ENCODE assay signal across 10 cellular contexts in the genomic region with DNA sequence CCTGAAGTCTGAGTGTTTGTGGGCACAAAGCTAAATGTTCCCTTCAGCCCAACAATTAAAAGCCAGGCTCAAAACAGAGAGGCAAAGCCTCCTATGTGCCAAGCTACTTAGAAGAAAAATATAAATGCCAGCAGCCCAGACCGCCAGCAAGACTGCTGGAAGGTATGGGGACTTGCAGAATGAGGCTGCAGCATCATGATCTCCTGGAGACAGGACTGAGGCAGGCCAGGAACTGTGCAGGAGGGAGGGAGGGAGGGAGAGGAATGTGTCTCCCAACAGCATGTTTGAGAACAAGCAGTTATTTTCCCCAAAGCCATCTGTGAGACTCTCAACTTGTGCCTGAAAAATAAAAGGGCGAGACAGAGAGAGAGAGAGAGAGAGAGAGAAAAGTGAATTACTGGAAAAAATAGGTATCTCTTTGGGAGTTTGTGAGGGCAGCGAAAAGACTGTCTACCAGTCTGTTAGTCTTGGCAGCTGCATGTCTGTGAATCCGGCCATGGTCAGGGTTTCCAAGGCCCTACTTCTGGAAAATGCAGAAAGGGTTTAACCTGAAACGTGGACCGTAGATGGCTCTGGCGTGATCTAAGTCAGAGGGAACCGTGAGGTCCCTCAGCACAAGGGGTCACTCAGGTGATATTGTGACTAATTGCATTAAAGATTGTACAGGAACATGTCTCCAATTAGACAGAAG.
A peak's percentile ranks its signal among the peaks of the same experiment; 100 is the strongest.
DNase-seq lines count a peak whose midpoint lies in the region; ATAC-seq, FAIRE-seq and TF ChIP-seq lines count a peak whose summit lies in the region.
"Had no signal": no experiment of that assay in that cellular context is flagged by ENCODE, and none has a peak within 500 bp of the region (broad histone marks: within the 10 kb centered on the region; RNA-seq: fewer than 3 reads in every experiment).

No MANE protein-coding gene starts in this region.

- peak overlapping the region; percentile 34 for H2AFZ ChIP-seq in IMR-90 (replicated peaks; ENCODE audit: low read length, poor library complexity)

- no peak for FAIRE-seq in kidney (lab: Jason Lieb, UNC)
- FAIRE-seq: endometrium had no signal

- H2AK5ac ChIP-seq in IMR-90 (ENCODE audit: low read depth, low read length), result peak overlapping the region; percentile 45; the same call in 1 of the 2 replicates

- H3K56ac ChIP-seq in IMR-90 (ENCODE audit: extremely low read depth, insufficient read depth, low read length), result no peak overlapping the region

- H4K20me1 ChIP-seq in IMR-90 (ENCODE audit: insufficient read depth, low read length), result no peaks in the 10 kb centered on the region

- H3K23ac ChIP-seq in IMR-90 (ENCODE audit: low read depth, low read length), result no peak overlapping the region

- POLR2A ChIA-PET in IMR-90 (lab: Charles Lee; ENCODE audit: unreplicated experiment), result no interaction called here

- peak overlapping the region; percentile 60 for H2BK120ac ChIP-seq in IMR-90 (ENCODE audit: low read depth, low read length)

- peak overlapping the region; percentile 16; the same call in 2 of the 3 replicates for H2BK15ac ChIP-seq in IMR-90 (ENCODE audit: low read depth, low read length)

- H3K4me1 ChIP-seq in right atrium auricular region, result peaks cover 0 to 25% of the 10 kb centered on the region in 2 donors
- H3K4me1 ChIP-seq in IMR-90 (ENCODE audit: control insufficient read depth, insufficient read depth, low read length), result peaks cover 7% of the 10 kb centered on the region
- peaks cover 8% of the 10 kb centered on the region for H3K4me1 ChIP-seq in foreskin keratinocyte
- peaks cover 0 to 63% (median 23%) of the 10 kb centered on the region in 4 donors for H3K4me1 ChIP-seq in tibial artery
- H3K4me1 ChIP-seq in upper lobe of right lung, result peaks cover 11% of the 10 kb centered on the region
- H3K4me1 ChIP-seq in kidney (ENCODE audit: control insufficient read depth in 1 of 2, insufficient read depth in 1 of 2, low read depth in 1 of 2, low read length in 2 of 2), result no peaks in the 10 kb centered on the region

- peaks cover 3% of the 10 kb centered on the region; the same call in 1 of the 2 replicates for H3K9me1 ChIP-seq in IMR-90 (ENCODE audit: insufficient read depth, low read length)

- H2BK5ac ChIP-seq in IMR-90 (ENCODE audit: low read depth, low read length, poor library complexity, severe bottlenecking), result no peak overlapping the region

- BruUV-seq in IMR-90 (replicated peaks; lab: Mats Ljungman, UMichigan), result no TSS peak

- TF ChIP-seq POLR2A in IMR-90 (IDR thresholded peaks at IDR 0.05; ENCODE audit: low read depth, low read length), result no peak

- H3K27ac ChIP-seq in right atrium auricular region, result no peak overlapping the region
- H3K27ac ChIP-seq in IMR-90 (ENCODE audit: insufficient read depth, low read length), result no peak overlapping the region
- no peak overlapping the region for H3K27ac ChIP-seq in foreskin keratinocyte
- peak overlapping the region; percentile 77 to 86 for H3K27ac ChIP-seq in tibial artery
- no peak overlapping the region for H3K27ac ChIP-seq in upper lobe of right lung
- no peak overlapping the region for H3K27ac ChIP-seq in kidney (ENCODE audit: low read depth in 2 of 2, low read length in 2 of 2)
- H3K27ac ChIP-seq: HL-60 had no signal

- H3K9me3 ChIP-seq in right atrium auricular region (peaks cover 0 to 5% of the 10 kb centered on the region in 2 donors), IMR-90 (ENCODE audit: control insufficient read depth, insufficient read depth, low read length) (no peaks in the 10 kb centered on the region), tibial artery (peaks cover 0 to 3% (median 0%) of the 10 kb centered on the region in 3 donors), upper lobe of right lung (no peaks in the 10 kb centered on the region), kidney (ENCODE audit: control insufficient read depth in 1 of 2, low read length in 2 of 2) (no peaks in the 10 kb centered on the region)

- peak; percentile 10 for ATAC-seq in Right ventricle myocardium inferior
- peak; percentile 61 for ATAC-seq in IMR-90 (ENCODE audit: low read depth)
- ATAC-seq in foreskin keratinocyte, result peak; percentile 15
- no peak for ATAC-seq in upper lobe of right lung

- no peak overlapping the region for H2AK9ac ChIP-seq in IMR-90 (replicated peaks; ENCODE audit: low read depth, low read length, poor library complexity)

- peak overlapping the region; percentile 73 for H2BK20ac ChIP-seq in IMR-90 (ENCODE audit: low read depth, low read length)

- peak overlapping the region in 1 of 2 experiments; percentile 19; a peak in 1 of 4 replicates for H4K8ac ChIP-seq in IMR-90 (ENCODE audit: low read depth in 2 of 2, low read length in 2 of 2)

- H3K4me3 ChIP-seq in right atrium auricular region (no peak overlapping the region), IMR-90 (ENCODE audit: insufficient read depth, low read depth, low read length) (no peak overlapping the region), tibial artery (peak overlapping the region in 1 of 2 donors; percentile 4), upper lobe of right lung (no peak overlapping the region), kidney (ENCODE audit: low read length in 2 of 2) (no peak overlapping the region)

- no peaks in the 10 kb centered on the region for H3K36me3 ChIP-seq in right atrium auricular region
- no peaks in the 10 kb centered on the region for H3K36me3 ChIP-seq in IMR-90 (ENCODE audit: control insufficient read depth, insufficient read depth, low read length)
- no peaks in the 10 kb centered on the region for H3K36me3 ChIP-seq in tibial artery
- no peaks in the 10 kb centered on the region for H3K36me3 ChIP-seq in upper lobe of right lung
- no peaks in the 10 kb centered on the region for H3K36me3 ChIP-seq in kidney (ENCODE audit: control insufficient read depth in 1 of 2, insufficient read depth in 2 of 2, low read length in 2 of 2)

- 0 out of 2 replicates have a peak overlapping the region, but pooled peaks have one; percentile 9 for H4K5ac ChIP-seq in IMR-90 (ENCODE audit: low read depth, low read length)

- DNase-seq in Right ventricle myocardium inferior (ENCODE audit: missing footprints) (no peak), right atrium auricular region (ENCODE audit: low spot score) (no peak), IMR-90 (peak; percentile 25), foreskin keratinocyte (no peak), tibial artery (peak in 1 of 2 donors; percentile 76), T-helper 1 cell (no peak), upper lobe of right lung (no peak), kidney (no peak)

- in situ Hi-C loops in IMR-90 (cut with MboI; ENCODE audit: low sequenced_read_pairs), result loop anchor here (5.0 to 10.0 kb wide), 2 partner anchors 144 to 256 kb away; no protein-coding TSS in a partner anchor

- H3K27me3 ChIP-seq in right atrium auricular region (no peaks in the 10 kb centered on the region), IMR-90 (ENCODE audit: control insufficient read depth, insufficient read depth, low read length) (no peaks in the 10 kb centered on the region), foreskin keratinocyte (no peaks in the 10 kb centered on the region), tibial artery (no peaks in the 10 kb centered on the region), upper lobe of right lung (no peaks in the 10 kb centered on the region)

- TF ChIP-seq RAD21 in IMR-90 (IDR thresholded peaks at IDR 0.05; ENCODE audit: low read length), result no peak

- intact Hi-C loops in Right ventricle myocardium inferior (cut with DNase I) (loop anchor here (2.0 kb wide), 4 partner anchors 34 to 290 kb away; no protein-coding TSS in a partner anchor), IMR-90 (cut with micrococcal nuclease) (loop anchor here (1.0 to 5.0 kb wide), 5 partner anchors 140 to 476 kb away; partner anchors contain the start of gene COL8A1), tibial artery (cut with DNase I; ENCODE audit: low total_unique reads) (no loop called here), upper lobe of right lung (cut with DNase I) (no loop called here), kidney (cut with DNase I) (no loop called here)

- H3K79me1 ChIP-seq in IMR-90 (ENCODE audit: low read depth in 1 of 2, low read length in 2 of 2), result no peaks in the 10 kb centered on the region

- CTCF ChIA-PET in IMR-90 (lab: Yijun Ruan, JAX), result interaction anchor here (0.6 to 1.2 kb wide), 9 partner anchors 24 to 384 kb away, joined by 3 to 5 read pairs (median 3); no protein-coding TSS in a partner anchor

- TF ChIP-seq CTCF in right atrium auricular region (IDR thresholded peaks at IDR 0.05), result no peak
- no peak for TF ChIP-seq CTCF in IMR-90 (conservative IDR thresholded peaks at IDR 0.05; ENCODE audit: low read depth, low read length)
- TF ChIP-seq CTCF in foreskin keratinocyte (conservative IDR thresholded peaks at IDR 0.05), result no peak
- TF ChIP-seq CTCF in tibial artery (IDR thresholded peaks at IDR 0.05), result peak; percentile 19 to 23
- no peak for TF ChIP-seq CTCF in upper lobe of right lung (IDR thresholded peaks at IDR 0.05)
- TF ChIP-seq CTCF in kidney (IDR thresholded peaks at IDR 0.05; ENCODE audit: borderline replicate concordance, extremely low read depth, insufficient read depth), result no peak

- no peak overlapping the region for H3K4me2 ChIP-seq in IMR-90 (ENCODE audit: low read depth, low read length)

- H3K18ac ChIP-seq in IMR-90 (ENCODE audit: low read depth, low read length), result peak overlapping the region; percentile 57; the same call in 1 of the 2 replicates

- H3K4ac ChIP-seq in IMR-90 (ENCODE audit: low read depth, low read length), result peak overlapping the region; percentile 74

- peak overlapping the region; percentile 53 for H4K91ac ChIP-seq in IMR-90 (ENCODE audit: insufficient read depth, low read depth, low read length)

- no peak overlapping the region for H3K14ac ChIP-seq in IMR-90 (replicated peaks; ENCODE audit: low read depth, low read length)

- H3K9ac ChIP-seq in IMR-90 (ENCODE audit: low read depth, low read length) (no peak overlapping the region), kidney (ENCODE audit: low read length in 2 of 2) (no peak overlapping the region)

- 90% methylated on average over 6 of the region's 8 CpGs; no CpG with 5 or more reads in 1 of the 2 experiments for WGBS in IMR-90 (ENCODE audit: extremely low coverage in 2 of 2, insufficient read length in 1 of 2), 2 experiments

- dilution Hi-C loops in IMR-90 (cut with HindIII; ENCODE audit: low sequenced_read_pairs, unreplicated experiment), result no loop called here

TF ChIP-seq in IMR-90, 13 proteins besides CTCF, POLR2A, EP300 and RAD21:
- TF ChIP-seq NFE2L2 (IDR thresholded peaks at IDR 0.05; ENCODE audit: low read depth, low read length) (no peak), RFX5 (IDR thresholded peaks at IDR 0.05; ENCODE audit: low read depth, low read length) (no peak), SMC3 (IDR thresholded peaks at IDR 0.05; ENCODE audit: low read depth, low read length) (no peak), MXI1 (IDR thresholded peaks at IDR 0.05; ENCODE audit: borderline replicate concordance, low read depth, low read length) (no peak)

Comparison
In these comparisons a context has a peak if more than half of its experiments do, and no peak if none do; other contexts are left out.
1. H3K27ac ChIP-seq: peak in tibial artery (2 of 2); none in right atrium auricular region (0 of 2), IMR-90 (single experiment), foreskin keratinocyte (single experiment), upper lobe of right lung (single experiment) and kidney (0 of 2).
2. CTCF ChIP-seq: peak in tibial artery (2 of 2); none in right atrium auricular region (0 of 2), IMR-90 (single experiment), foreskin keratinocyte (single experiment), upper lobe of right lung (single experiment) and kidney (single experiment).
3. intact Hi-C loops: an anchor here in Right ventricle myocardium inferior (2.0 kb wide) and IMR-90 (1.0 to 5.0 kb wide); none called in tibial artery, upper lobe of right lung and kidney.